Comparison of ENCODE assay signal across 9 cellular contexts in genomic region chrX:64206556-64207162, GRCh38. TPM values are rescaled to one million over a fixed set of nuclear protein-coding genes. Genes with fewer than 3 reads are reported as not detected.
DNase-seq lines count a peak whose midpoint lies in the region; ATAC-seq and TF ChIP-seq lines count a peak whose summit lies in the region.
"Had no signal": no experiment of that assay in that cellular context is flagged by ENCODE, and none has a peak within 500 bp of the region (broad histone marks: within the 10 kb centered on the region; RNA-seq: fewer than 3 reads in every experiment).

No MANE protein-coding gene starts in this region.

- H3K79me2 ChIP-seq in GM23338 (replicated peaks; ENCODE audit: insufficient read depth), result no peaks in the 10 kb centered on the region

- intact Hi-C loops in heart left ventricle (cut with DNase I), result loop anchor here in 3 of 10 donors (5.0 to 10.0 kb wide), 4 partner anchors 112 to 854 kb away; partner anchors contain the start of genes MTMR8 (in 1 of the 3) and SPIN4 (in 1 of the 3)

- POLR2A ChIA-PET in WTC11 (lab: Charles Lee), result no interaction called here

- H3K4me2 ChIP-seq in GM23338, result peak overlapping the region; percentile 70

- H3K27me3 Mint-ChIP-seq in GM23338 (ENCODE audit: insufficient read depth, low read depth, poor library complexity) (peaks cover 2% of the 10 kb centered on the region), WTC11 (ENCODE audit: low read depth) (peaks cover 14% of the 10 kb centered on the region)

- TF ChIP-seq CTCF in GM23338 (conservative IDR thresholded peaks at IDR 0.05; ENCODE audit: low read depth in 2 of 2), result no peak
- TF ChIP-seq CTCF in WTC11 (IDR thresholded peaks at IDR 0.05), result no peak
- no peak for TF ChIP-seq CTCF in heart left ventricle (IDR thresholded peaks at IDR 0.05)

- H3K36me3 Mint-ChIP-seq in GM23338 (ENCODE audit: low read depth) (no peaks in the 10 kb centered on the region; the same call in 2 of the 3 replicates), WTC11 (no peaks in the 10 kb centered on the region)

- CTCF ChIA-PET in WTC11 (lab: Charles Lee), result interaction anchor here (1.9 to 3.1 kb wide), 2 partner anchors 113 to 276 kb away, joined by 9 to 10 read pairs; no protein-coding TSS in a partner anchor

- no peak for ATAC-seq in GM23338
- ATAC-seq in WTC11, result no peak
- peak in 1 of 4 donors; percentile 8 for ATAC-seq in heart left ventricle
- ATAC-seq in HG03439 (IDR thresholded peaks at IDR 0.05; ENCODE audit: unreplicated experiment), result no peak
- ATAC-seq in HG02763 (IDR thresholded peaks at IDR 0.05; ENCODE audit: unreplicated experiment), result no peak
- ATAC-seq in HG03108 (IDR thresholded peaks at IDR 0.05; ENCODE audit: unreplicated experiment), result no peak

- no peak overlapping the region for H3K27ac ChIP-seq in GM23338 (ENCODE audit: low read depth)
- peak overlapping the region; percentile 82 to 98 (median 91) for H3K27ac ChIP-seq in heart left ventricle
- peak overlapping the region; percentile 83 for H3K27ac ChIP-seq in skeletal muscle tissue (ENCODE audit: low read depth, low read length)

- peaks cover 15% of the 10 kb centered on the region for H3K4me1 Mint-ChIP-seq in GM23338
- H3K4me1 Mint-ChIP-seq in WTC11, result peaks cover 13% of the 10 kb centered on the region

- WGBS in heart left ventricle, 4 donors, result 14 to 56% (median 31%) methylated on average over 5 of the region's 5 CpGs

- peaks cover 17% of the 10 kb centered on the region for H3K27me3 ChIP-seq in GM23338 (ENCODE audit: insufficient read depth)
- H3K27me3 ChIP-seq in heart left ventricle, result peaks cover 0 to 3% (median 0%) of the 10 kb centered on the region in 9 donors
- no peaks in the 10 kb centered on the region for H3K27me3 ChIP-seq in skeletal muscle tissue (ENCODE audit: control insufficient read depth in 3 of 3, insufficient read depth in 3 of 3, low read length in 3 of 3)

- TF ChIP-seq POLR2A in heart left ventricle (IDR thresholded peaks at IDR 0.05), result no peak

- DNase-seq in GM23338 (ENCODE audit: low spot score) (no peak), WTC11 (ENCODE audit: low spot score) (no peak), heart left ventricle (peak in 3 of 5 donors; percentile 15 to 47 (median 20)), NCI-H1694 (lab: John Stamatoyannopoulos, UW) (no peak)

- H2AFZ ChIP-seq in GM23338, result peak overlapping the region; percentile 78; the same call in 1 of the 2 replicates

- no peaks in the 10 kb centered on the region for H3F3A ChIP-seq in GM23338 (replicated peaks; ENCODE audit: low read depth)

- H3K9me3 ChIP-seq in heart left ventricle (no peaks in the 10 kb centered on the region), skeletal muscle tissue (ENCODE audit: control insufficient read depth in 3 of 3, low read length in 3 of 3) (no peaks in the 10 kb centered on the region)

- H3K4me3 ChIP-seq in GM23338 (peak overlapping the region; percentile 64), heart left ventricle (peak overlapping the region; percentile 19 to 97 (median 72)), skeletal muscle tissue (ENCODE audit: low read length in 3 of 3) (peak overlapping the region; percentile 78 to 79 (median 78))

- peak overlapping the region; percentile 81 to 86 (median 83) for H3K9ac ChIP-seq in skeletal muscle tissue (ENCODE audit: low read depth in 1 of 3, low read length in 3 of 3)

- H3K4me3 Mint-ChIP-seq in GM23338 (peak overlapping the region; percentile 78), WTC11 (peak overlapping the region; percentile 73)

- H3K4me1 ChIP-seq in GM23338 (ENCODE audit: insufficient read depth) (no peaks in the 10 kb centered on the region; the same call in 1 of the 2 replicates), heart left ventricle (peaks cover 0 to 34% (median 10%) of the 10 kb centered on the region in 12 donors), skeletal muscle tissue (ENCODE audit: control insufficient read depth in 3 of 3, insufficient read depth in 3 of 3, low read length in 3 of 3) (peaks cover 14 to 39% (median 30%) of the 10 kb centered on the region in 3 donors)

- H4K20me1 ChIP-seq in GM23338 (replicated peaks; ENCODE audit: insufficient read depth), result peaks cover 3% of the 10 kb centered on the region; the same call in 1 of the 2 replicates

- H3K36me3 ChIP-seq in GM23338 (ENCODE audit: insufficient read depth), result no peaks in the 10 kb centered on the region
- H3K36me3 ChIP-seq in heart left ventricle, result no peaks in the 10 kb centered on the region
- H3K36me3 ChIP-seq in skeletal muscle tissue (ENCODE audit: control insufficient read depth in 3 of 3, insufficient read depth in 3 of 3, low read length in 3 of 3), result no peaks in the 10 kb centered on the region

- H3K27ac Mint-ChIP-seq in GM23338, result no peak overlapping the region
- H3K27ac Mint-ChIP-seq in WTC11, result no peak overlapping the region; the same call in 1 of the 2 replicates

- no peaks in the 10 kb centered on the region for H3K9me2 ChIP-seq in GM23338 (ENCODE audit: insufficient read depth)

- H3K9me3 Mint-ChIP-seq in GM23338 (no peaks in the 10 kb centered on the region), WTC11 (no peaks in the 10 kb centered on the region)

TF ChIP-seq in GM23338, 12 proteins besides CTCF, POLR2A, EP300 and RAD21 (continues in another document):
- TF ChIP-seq REST (IDR thresholded peaks at IDR 0.05; ENCODE audit: unreplicated experiment) (no peak), CREB1 (CRISPR knock-in tag; IDR thresholded peaks at IDR 0.05; ENCODE audit: low read depth) (no peak), EZH2phosphoT487 (IDR thresholded peaks at IDR 0.05; ENCODE audit: unreplicated experiment) (no peak), STAT1 (IDR thresholded peaks at IDR 0.05; ENCODE audit: unreplicated experiment) (no peak)

TF ChIP-seq in WTC11, 78 proteins besides CTCF, POLR2A, EP300 and RAD21 (continues in another document):
- TF ChIP-seq TCF7 (CRISPR knock-in tag; IDR thresholded peaks at IDR 0.05; ENCODE audit: low read depth) (no peak), ZNF671 (CRISPR knock-in tag; IDR thresholded peaks at IDR 0.05) (no peak), FOXK1 (CRISPR knock-in tag; IDR thresholded peaks at IDR 0.05) (no peak), SP1 (CRISPR knock-in tag; conservative IDR thresholded peaks at IDR 0.05) (no peak), SMAD3 (CRISPR knock-in tag; IDR thresholded peaks at IDR 0.05; ENCODE audit: borderline replicate concordance) (no peak), RORB (CRISPR knock-in tag; IDR thresholded peaks at IDR 0.05) (no peak), ATF1 (CRISPR knock-in tag; IDR thresholded peaks at IDR 0.05) (no peak), AR (CRISPR knock-in tag; IDR thresholded peaks at IDR 0.05) (no peak), ZNF263 (CRISPR knock-in tag; IDR thresholded peaks at IDR 0.05; ENCODE audit: low read depth) (no peak), FOXJ3 (CRISPR knock-in tag; IDR thresholded peaks at IDR 0.05; ENCODE audit: borderline replicate concordance) (no peak), ZMAT4 (CRISPR knock-in tag; IDR thresholded peaks at IDR 0.05) (no peak), HMGA2 (CRISPR knock-in tag; IDR thresholded peaks at IDR 0.05) (no peak), CBFB (CRISPR knock-in tag; IDR thresholded peaks at IDR 0.05; ENCODE audit: low read depth) (no peak)

RNA-seq across cellular contexts. Expression of gene AMER1, which starts 1.2 kb away (rescaled TPM):
- 10.6 and 10.9 TPM in 2 replicates for total RNA-seq in GM23338 (2014; rRNA removed; shearing (Covaris generic))
- 0.48 and 0.57 TPM in 2 replicates for polyA plus RNA-seq in GM23338 (2016; fragmentation: Nextera tagmentation; extraction: Ambion mirVana)
- total RNA-seq in WTC11 (2021), result 9.4 to 9.9 TPM (median 9.4 TPM) in 3 replicates
- total RNA-seq in heart left ventricle, result 1 to 10 TPM; 3.6 to 5.6 (median 4.5) TPM
- polyA plus RNA-seq in heart left ventricle, result 1 to 10 TPM; 1.7 to 2.6 TPM
- total RNA-seq in skeletal muscle tissue, result 5.7 TPM

RNA-seq across cellular contexts. Expression of gene ASB12, which starts 23.7 kb away (rescaled TPM):
- total RNA-seq in GM23338 (2014; rRNA removed; shearing (Covaris generic)), result 0.39 and 1.2 TPM in 2 replicates
- 0.63 and 1.1 TPM in 2 replicates for polyA plus RNA-seq in GM23338 (2016; fragmentation: Nextera tagmentation; extraction: Ambion mirVana)
- 0.60 to 1.4 TPM (median 0.80 TPM) in 3 replicates for total RNA-seq in WTC11 (2021)
- 1 to 10 TPM; 2.2 to 5.1 (median 3.0) TPM for total RNA-seq in heart left ventricle
- polyA plus RNA-seq in heart left ventricle, result 1 to 10 TPM; 1.4 to 3.7 TPM
- total RNA-seq in skeletal muscle tissue, result 8.4 TPM
- total RNA-seq: T-helper 2 cell treated with Interferon-gamma antibody and Interleukin-4, amounts not matched to agents 100 ng/mL and 5 ng/mL, for 36 hours had no signal

Comparison
In these comparisons a context has a peak if more than half of its experiments do, and no peak if none do; other contexts are left out.
1. DNase-seq: peak in heart left ventricle (3 of 5); none in GM23338 (single experiment), WTC11 (single experiment) and NCI-H1694 (single experiment).
2. Peak in every context shown above with its lines, with median percentiles within 50 percentile points of each other: H3K4me3 ChIP-seq.